In genomic region chr22:43263645-43264514, GRCh38 we compare ENCODE assay signal across 9 cellular contexts.
DNase-seq lines count a peak whose midpoint lies in the region; ATAC-seq and TF ChIP-seq lines count a peak whose summit lies in the region.
"Had no signal": no experiment of that assay in that cellular context is flagged by ENCODE, and none has a peak within 500 bp of the region (broad histone marks: within the 10 kb centered on the region; RNA-seq: fewer than 3 reads in every experiment).

No MANE protein-coding gene starts in this region.

- H3K36me3 ChIP-seq in endocrine pancreas (ENCODE audit: control insufficient read depth, insufficient read depth, low read length), result no peaks in the 10 kb centered on the region
- H3K36me3 ChIP-seq in transverse colon, result no peaks in the 10 kb centered on the region

- in situ Hi-C loops in transverse colon (cut with MboI; ENCODE audit: low pct_ligation_motif_present in 1 of 4, low pct_unique_long_range_greater_than_20kb in 1 of 4, low sequenced_read_pairs in 3 of 4), result no loop called here

- H3K9me3 ChIP-seq in endocrine pancreas (ENCODE audit: control insufficient read depth, low read length) (no peaks in the 10 kb centered on the region), transverse colon (no peaks in the 10 kb centered on the region)

- H3K4me1 ChIP-seq in endocrine pancreas (ENCODE audit: control insufficient read depth, insufficient read depth, low read length) (no peaks in the 10 kb centered on the region), transverse colon (peaks cover 4 to 20% (median 10%) of the 10 kb centered on the region in 4 donors)

- 3 to 15% methylated on average over 5 to 27 of the region's 27 CpGs for WGBS in transverse colon (ENCODE audit: low coverage in 1 of 2), 2 donors

- H3K36me3 Mint-ChIP-seq in activated CD8-positive, alpha-beta T cell treated with anti-CD3 and anti-CD28 coated beads for 36 hours (ENCODE audit: low read depth), result no peaks in the 10 kb centered on the region

- no peak for TF ChIP-seq EP300 in transverse colon (IDR thresholded peaks at IDR 0.05; ENCODE audit: low read depth)

- H3K27me3 ChIP-seq in endocrine pancreas (ENCODE audit: control insufficient read depth, insufficient read depth, low read length) (no peaks in the 10 kb centered on the region), transverse colon (peaks cover 31% of the 10 kb centered on the region)

- no peaks in the 10 kb centered on the region for H3K27me3 Mint-ChIP-seq in activated CD8-positive, alpha-beta T cell treated with anti-CD3 and anti-CD28 coated beads for 36 hours

- H3K4me3 ChIP-seq in endocrine pancreas (ENCODE audit: control insufficient read depth, insufficient read depth, low read length) (peak overlapping the region; percentile 39), transverse colon (no peak overlapping the region)
- H3K4me3 ChIP-seq: SK-N-MC had no signal

- peak overlapping the region; percentile 31 to 51 (median 42) for H3K27ac ChIP-seq in transverse colon
- H3K27ac ChIP-seq: SK-N-MC had no signal

- peak overlapping the region; percentile 84 for H3K27ac Mint-ChIP-seq in activated CD8-positive, alpha-beta T cell treated with anti-CD3 and anti-CD28 coated beads for 36 hours

- TF ChIP-seq POLR2A in transverse colon (IDR thresholded peaks at IDR 0.05), result no peak

- peak; percentile 53 for ATAC-seq in HG02571 (IDR thresholded peaks at IDR 0.05; ENCODE audit: unreplicated experiment)
- peak; percentile 90 for ATAC-seq in activated CD8-positive, alpha-beta T cell treated with anti-CD3 and anti-CD28 coated beads for 36 hours

- H3K4me1 Mint-ChIP-seq in activated CD8-positive, alpha-beta T cell treated with anti-CD3 and anti-CD28 coated beads for 36 hours (ENCODE audit: low read depth), result peaks cover 24% of the 10 kb centered on the region

- peak overlapping the region; percentile 5 for H3K9ac ChIP-seq in endocrine pancreas (ENCODE audit: control insufficient read depth, insufficient read depth, low read length)

- DNase-seq in GM10248 (ENCODE audit: extremely low spot score), result peak; percentile 85
- DNase-seq in NCI-H2171 (lab: John Stamatoyannopoulos, UW), result peak; percentile 75
- peak; percentile 97 for DNase-seq in activated CD8-positive, alpha-beta T cell treated with anti-CD3 and anti-CD28 coated beads for 36 hours
- DNase-seq in non-pigmented ciliary epithelial cell (ENCODE audit: low read depth), result peak; percentile 53
- DNase-seq in transverse colon, result peak; percentile 69
- DNase-seq in HCEC 1CT, result no peak

- TF ChIP-seq CTCF in GM10248 (IDR thresholded peaks at IDR 0.05; ENCODE audit: control extremely low read depth, extremely low read depth, low read depth, missing control alignments) (no peak), transverse colon (IDR thresholded peaks at IDR 0.05) (no peak)
- TF ChIP-seq CTCF in activated CD8-positive, alpha-beta T cell treated with anti-CD3 and anti-CD28 coated beads for 36 hours (IDR thresholded peaks at IDR 0.05), result no peak

- H3K4me3 Mint-ChIP-seq in activated CD8-positive, alpha-beta T cell treated with anti-CD3 and anti-CD28 coated beads for 36 hours, result peak overlapping the region; percentile 54

- CTCF ChIA-PET in GM10248 (lab: Yijun Ruan, JAX), result interaction anchor here (0.7 to 3.1 kb wide), 4 partner anchors 10 to 124 kb away, joined by 3 to 24 read pairs (median 4); no protein-coding TSS in a partner anchor
- CTCF ChIA-PET in activated CD8-positive, alpha-beta T cell treated with anti-CD3 and anti-CD28 coated beads for 36 hours (lab: Charles Lee), result interaction anchor here (1.0 to 5.8 kb wide), 4 partner anchors 10 to 82 kb away, joined by 3 to 31 read pairs (median 10); no protein-coding TSS in a partner anchor

- POLR2A ChIA-PET in GM10248 (lab: Yijun Ruan, JAX), result no interaction called here
- POLR2A ChIA-PET in activated CD8-positive, alpha-beta T cell treated with anti-CD3 and anti-CD28 coated beads for 36 hours (lab: Charles Lee), result interaction anchor here (0.6 to 1.0 kb wide), 3 partner anchors 10 to 52 kb away, joined by 3 read pairs; no protein-coding TSS in a partner anchor

- intact Hi-C loops in activated CD8-positive, alpha-beta T cell treated with anti-CD3 and anti-CD28 coated beads for 36 hours (cut with micrococcal nuclease), result no loop called here
- intact Hi-C loops in transverse colon (cut with DNase I; ENCODE audit: low total_unique reads), result loop anchor here (5.0 kb wide), 1 partner anchor 1833 kb away; no protein-coding TSS in a partner anchor

- no peaks in the 10 kb centered on the region for H3K9me3 Mint-ChIP-seq in activated CD8-positive, alpha-beta T cell treated with anti-CD3 and anti-CD28 coated beads for 36 hours
